ENCODE assay signal across 9 cellular contexts in the genomic region with DNA sequence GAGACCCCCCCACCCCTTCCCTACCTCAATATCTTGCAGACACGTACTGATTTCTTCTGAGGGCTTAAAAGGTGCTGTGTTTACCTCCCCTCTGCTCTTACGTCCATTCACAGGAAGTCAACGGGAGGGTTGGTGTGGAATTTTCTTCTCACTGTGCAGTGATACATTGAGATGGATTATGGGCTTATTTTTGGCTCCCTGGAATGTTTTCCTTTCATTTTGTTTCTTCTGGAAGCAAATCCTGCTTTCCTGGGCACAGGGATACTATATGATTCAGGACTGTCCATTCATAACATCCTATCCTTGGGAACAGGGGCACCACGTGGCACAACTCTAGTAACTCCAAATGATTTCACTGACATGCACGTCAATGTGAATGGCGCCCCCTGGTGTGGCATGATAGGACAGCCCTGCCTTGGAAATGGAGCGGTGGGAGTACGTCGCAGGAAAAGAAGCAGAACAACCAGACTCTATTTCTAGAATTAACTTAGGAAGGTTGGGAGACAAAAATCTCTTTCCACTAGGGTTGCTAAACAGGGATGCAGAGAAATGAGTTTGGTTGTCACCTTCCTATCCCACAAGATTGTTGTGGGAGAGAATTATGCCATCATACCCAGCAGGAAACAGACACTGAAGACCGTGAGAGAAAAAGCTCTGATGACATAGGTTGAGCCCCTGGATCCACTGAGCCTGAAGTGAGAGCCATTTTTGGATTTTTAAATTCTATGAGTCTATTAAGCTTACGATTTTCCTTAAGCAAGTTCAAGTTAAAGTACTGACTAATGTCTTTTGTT.
A peak's percentile ranks its signal among the peaks of the same experiment; 100 is the strongest.
DNase-seq lines count a peak whose midpoint lies in the region; ATAC-seq and TF ChIP-seq lines count a peak whose summit lies in the region.
"Had no signal": no experiment of that assay in that cellular context is flagged by ENCODE, and none has a peak within 500 bp of the region (broad histone marks: within the 10 kb centered on the region; RNA-seq: fewer than 3 reads in every experiment).

No MANE protein-coding gene starts in this region.

- DNase-seq in NCI-H1436 (lab: John Stamatoyannopoulos, UW) (peak; percentile 9), NCI-H1436 treated with DMSO at 0.1 percent for 48 hours (lab: John Stamatoyannopoulos, UW) (no peak), Kasumi-1 (lab: John Stamatoyannopoulos, UW) (peak; percentile 75 to 82), SKM-1 (lab: John Stamatoyannopoulos, UW; ENCODE audit: unreplicated experiment) (peak; percentile 65), adrenal gland (peak; percentile 58 to 90 (median 80)), right atrium auricular region (ENCODE audit: low spot score) (peak; percentile 79), sciatic nerve (ENCODE audit: low spot score) (peak; percentile 87)

- no peaks in the 10 kb centered on the region for H3K9me3 ChIP-seq in adrenal gland (replicated peaks in 1 of 3)
- H3K9me3 ChIP-seq in right atrium auricular region: no peaks in the 10 kb centered on the region
- H3K9me3 ChIP-seq: BLaER1 treated with 17β-estradiol and CSF1 and Interleukin-3, amounts not matched to agents 10 nM and 100 nM had no signal

- TF ChIP-seq CTCF in adrenal gland (IDR thresholded peaks at IDR 0.05): peak; percentile 68 to 78 (median 70)
- TF ChIP-seq CTCF in right atrium auricular region (IDR thresholded peaks at IDR 0.05): peak; percentile 40 to 83

- no peak for TF ChIP-seq POLR2A in adrenal gland (IDR thresholded peaks at IDR 0.05)

- H3K27ac ChIP-seq in adrenal gland: no peak overlapping the region
- H3K27ac ChIP-seq in right atrium auricular region: no peak overlapping the region
- H3K27ac ChIP-seq: BLaER1 treated with 17β-estradiol and CSF1 and Interleukin-3, amounts not matched to agents 10 nM and 100 nM had no signal

- no peaks in the 10 kb centered on the region for H3K36me3 ChIP-seq in adrenal gland (replicated peaks in 1 of 2)
- no peaks in the 10 kb centered on the region for H3K36me3 ChIP-seq in right atrium auricular region
- H3K36me3 ChIP-seq: BLaER1 treated with 17β-estradiol and CSF1 and Interleukin-3, amounts not matched to agents 10 nM and 100 nM had no signal

- H3K27me3 ChIP-seq in adrenal gland (no peaks in the 10 kb centered on the region), right atrium auricular region (no peaks in the 10 kb centered on the region)
- H3K27me3 ChIP-seq: BLaER1 treated with 17β-estradiol and CSF1 and Interleukin-3, amounts not matched to agents 10 nM and 100 nM had no signal

- peak; percentile 64 for ATAC-seq in sciatic nerve
- no peak for ATAC-seq in HG02870 (IDR thresholded peaks at IDR 0.05; ENCODE audit: unreplicated experiment)

- H3K4me1 ChIP-seq in adrenal gland (replicated peaks in 1 of 2): no peaks in the 10 kb centered on the region
- peaks cover 0 to 7% of the 10 kb centered on the region in 2 donors for H3K4me1 ChIP-seq in right atrium auricular region

- 22 to 28% (median 23%) methylated on average over 11 of the region's 11 CpGs for WGBS in adrenal gland, 4 donors

- intact Hi-C loops in adrenal gland (cut with DNase I): loop anchor here (5.0 kb wide), 2 partner anchors 42 to 177 kb away; partner anchors contain the start of gene RAG1 (in 1 of the 2)
- intact Hi-C loops in sciatic nerve (cut with DNase I): loop anchor here (5.0 to 10.0 kb wide), 2 partner anchors 37 to 180 kb away; partner anchors contain the start of gene RAG1

- H3K4me3 ChIP-seq in adrenal gland (no peak overlapping the region), right atrium auricular region (no peak overlapping the region)
- H3K4me3 ChIP-seq: BLaER1 treated with 17β-estradiol and CSF1 and Interleukin-3, amounts not matched to agents 10 nM and 100 nM had no signal
